ENCODE assay signal across 11 cellular contexts in the genomic region with DNA sequence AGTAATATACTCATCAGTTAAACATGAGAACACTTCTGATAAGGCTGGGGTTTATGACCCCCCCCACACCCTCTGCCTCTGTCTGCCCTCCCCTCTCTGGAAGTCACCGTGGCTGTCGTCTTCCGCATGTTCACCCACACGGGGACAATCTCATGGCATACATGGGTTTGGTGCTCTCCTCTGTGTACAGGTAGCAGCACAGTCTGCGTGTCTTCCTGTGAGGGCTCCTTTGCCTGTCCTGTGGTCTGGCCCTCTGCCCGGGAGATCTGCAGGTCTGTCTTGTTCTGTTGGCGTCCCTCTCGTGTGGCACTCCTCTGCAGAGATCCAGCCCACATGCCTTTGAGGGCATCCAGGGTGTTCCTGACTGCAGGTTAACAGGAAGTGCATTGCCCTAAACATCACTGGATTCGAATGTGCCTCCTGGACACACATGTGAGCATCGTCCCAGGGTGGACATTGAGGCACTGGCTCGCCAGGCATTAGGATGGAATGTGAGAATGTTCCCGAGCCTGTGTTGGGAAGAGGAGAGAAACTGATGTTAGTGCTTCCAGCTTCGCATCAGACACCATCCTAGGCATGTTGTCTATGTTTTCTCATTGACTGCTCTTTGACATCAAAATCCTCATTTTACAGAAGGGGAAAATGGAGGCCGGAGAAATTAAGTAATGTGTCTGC. TPM values are rescaled to one million over a fixed set of nuclear protein-coding genes. Genes with fewer than 3 reads are reported as not detected.
A peak's percentile ranks its signal among the peaks of the same experiment; 100 is the strongest.
DNase-seq lines count a peak whose midpoint lies in the region; ATAC-seq, FAIRE-seq and TF ChIP-seq lines count a peak whose summit lies in the region.
"Had no signal": no experiment of that assay in that cellular context is flagged by ENCODE, and none has a peak within 500 bp of the region (broad histone marks: within the 10 kb centered on the region; RNA-seq: fewer than 3 reads in every experiment).

No MANE protein-coding gene starts in this region.

- peak overlapping the region; percentile 35 for H3K4me3 Mint-ChIP-seq in activated CD4-positive, alpha-beta T cell treated with anti-CD3 and anti-CD28 coated beads for 36 hours

- peak; percentile 43 for DNase-seq in activated CD4-positive, alpha-beta T cell treated with anti-CD3 and anti-CD28 coated beads for 36 hours
- DNase-seq in activated CD4-positive, alpha-beta T cell treated with anti-CD3 and anti-CD28 coated beads for 48 hours, result no peak
- DNase-seq in activated effector memory CD4-positive, alpha-beta T cell treated with Interleukin-2 at 50 U/mL for 16 hours, result peak; percentile 53
- DNase-seq in HepG2 (ENCODE audit: low spot score), result no peak
- no peak for DNase-seq in suprapubic skin (ENCODE audit: low spot score in 2 of 2)
- DNase-seq: NCI-H1417 treated with DMSO at 0.1 percent for 48 hours had no signal

- no peak overlapping the region for H3K9ac ChIP-seq in HepG2 (ENCODE audit: insufficient read depth, low read depth, low read length)

- H3K36me3 ChIP-seq in HepG2 (replicated peaks in 1 of 2; ENCODE audit: control insufficient read depth in 1 of 2, insufficient read depth in 2 of 2, low read length in 2 of 2) (peaks cover 68 to 97% of the 10 kb centered on the region in 2 experiments), suprapubic skin (no peaks in the 10 kb centered on the region)
- H3K36me3 ChIP-seq: neutrophil had no signal

- H3K9me3 ChIP-seq in HepG2 (ENCODE audit: low read length), result no peaks in the 10 kb centered on the region
- H3K9me3 ChIP-seq in suprapubic skin, result no peaks in the 10 kb centered on the region
- H3K9me3 ChIP-seq: neutrophil had no signal

- no peak overlapping the region for H3K27ac ChIP-seq in HepG2 (ENCODE audit: extremely low read length, insufficient read depth, low read length)
- H3K27ac ChIP-seq in suprapubic skin, result peak overlapping the region; percentile 53
- H3K27ac ChIP-seq: neutrophil had no signal

- TF ChIP-seq POLR2A in HepG2 (IDR thresholded peaks at IDR 0.05; ENCODE audit: insufficient read depth in 1 of 2, low read depth in 2 of 2, low read length in 2 of 2) (peak in 1 of 2 experiments; percentile 60; a peak in 2 of 4 replicates), suprapubic skin (IDR thresholded peaks at IDR 0.05) (no peak)

- no TSS peak for BruUV-seq in HepG2 (replicated peaks; lab: Mats Ljungman, UMichigan)

- H3K4me2 ChIP-seq in HepG2 (ENCODE audit: low read depth, low read length), result no peak overlapping the region

- no peaks in the 10 kb centered on the region for H3K36me3 Mint-ChIP-seq in activated CD4-positive, alpha-beta T cell treated with anti-CD3 and anti-CD28 coated beads for 36 hours (ENCODE audit: low read depth)

- peaks cover 98% of the 10 kb centered on the region for H4K20me1 ChIP-seq in HepG2 (ENCODE audit: insufficient read depth, low read length)

- FAIRE-seq in HepG2 (lab: Jason Lieb, UNC), result no peak
- FAIRE-seq: GM12892 had no signal

- no peaks in the 10 kb centered on the region for H3K9me3 Mint-ChIP-seq in activated CD4-positive, alpha-beta T cell treated with anti-CD3 and anti-CD28 coated beads for 36 hours (ENCODE audit: low read depth)

- CTCF ChIA-PET in activated CD4-positive, alpha-beta T cell treated with anti-CD3 and anti-CD28 coated beads for 36 hours (lab: Charles Lee), result interaction anchor here (0.6 to 1.0 kb wide), 2 partner anchors 13 to 158 kb away, joined by 3 to 4 read pairs; no protein-coding TSS in a partner anchor
- CTCF ChIA-PET in HepG2 (lab: Yijun Ruan, JAX; ENCODE audit: low intra/inter-chr PET ratio, low total read pairs), result no interaction called here

- H3K4me3 ChIP-seq in HepG2 (replicated peaks in 1 of 3; ENCODE audit: insufficient read depth in 1 of 3, low read depth in 2 of 3, low read length in 3 of 3) (no peak overlapping the region), suprapubic skin (no peak overlapping the region)

- peaks cover 83% of the 10 kb centered on the region for H3K79me2 ChIP-seq in HepG2 (ENCODE audit: insufficient read depth, low read length)

- ATAC-seq in activated CD4-positive, alpha-beta T cell treated with anti-CD3 and anti-CD28 coated beads for 36 hours, result peak; percentile 57
- ATAC-seq in HepG2, result no peak
- no peak for ATAC-seq in HG03139 (IDR thresholded peaks at IDR 0.05; ENCODE audit: unreplicated experiment)
- no peak for ATAC-seq in HG03521 (IDR thresholded peaks at IDR 0.05; ENCODE audit: unreplicated experiment)
- ATAC-seq in GM21786 (IDR thresholded peaks at IDR 0.05; ENCODE audit: unreplicated experiment), result no peak

- H3K4me1 Mint-ChIP-seq in activated CD4-positive, alpha-beta T cell treated with anti-CD3 and anti-CD28 coated beads for 36 hours, result peaks cover 44% of the 10 kb centered on the region

- peaks cover 71% of the 10 kb centered on the region for H3K4me1 ChIP-seq in HepG2 (ENCODE audit: insufficient read depth, low read length)
- peaks cover 37% of the 10 kb centered on the region for H3K4me1 ChIP-seq in suprapubic skin

- WGBS in HepG2 (ENCODE audit: low lambda C conversion rate), result 96% methylated on average over 14 of the region's 14 CpGs
- WGBS in suprapubic skin, result 53% methylated on average over 12 of the region's 14 CpGs

- TF ChIP-seq RAD21 in HepG2 (CRISPR knock-in tag; IDR thresholded peaks at IDR 0.05), result no peak

- in situ Hi-C loops in HepG2 (cut with HindIII; ENCODE audit: extremely low pct_ligation_motif_present, low pct_unique_long_range_greater_than_20kb), result no loop called here

- no peaks in the 10 kb centered on the region for H3K27me3 ChIP-seq in HepG2 (ENCODE audit: control insufficient read depth in 1 of 2, insufficient read depth in 2 of 2, low read length in 2 of 2)
- no peaks in the 10 kb centered on the region for H3K27me3 ChIP-seq in suprapubic skin
- H3K27me3 ChIP-seq: neutrophil had no signal

- H3K27me3 Mint-ChIP-seq in activated CD4-positive, alpha-beta T cell treated with anti-CD3 and anti-CD28 coated beads for 36 hours, result no peaks in the 10 kb centered on the region

- intact Hi-C loops in activated CD4-positive, alpha-beta T cell treated with anti-CD3 and anti-CD28 coated beads for 36 hours (cut with DNase I, micrococcal nuclease), result loop anchor here in 1 of 2 experiments (1.0 kb wide), 1 partner anchor 14 kb away; no protein-coding TSS in a partner anchor
- intact Hi-C loops in HepG2 (cut with micrococcal nuclease; ENCODE audit: unreplicated experiment), result no loop called here

- H2AFZ ChIP-seq in HepG2 (ENCODE audit: low read length), result no peak overlapping the region

- TF ChIP-seq CTCF in HepG2 (CRISPR knock-in tag; IDR thresholded peaks at IDR 0.05) (no peak), suprapubic skin (IDR thresholded peaks at IDR 0.05) (no peak)

- POLR2A ChIA-PET in activated CD4-positive, alpha-beta T cell treated with anti-CD3 and anti-CD28 coated beads for 36 hours (lab: Charles Lee), result interaction anchor here (0.6 kb wide), 1 partner anchor 239 kb away, joined by 3 read pairs; no protein-coding TSS in a partner anchor
- POLR2A ChIA-PET in HepG2 (lab: Yijun Ruan, JAX), result no interaction called here

- peak overlapping the region; percentile 69 for H3K27ac Mint-ChIP-seq in activated CD4-positive, alpha-beta T cell treated with anti-CD3 and anti-CD28 coated beads for 36 hours

- TF ChIP-seq EP300 in HepG2 (IDR thresholded peaks at IDR 0.05; ENCODE audit: low read depth in 2 of 2, low read length in 2 of 2) (no peak), HepG2 (CRISPR knock-in tag; IDR thresholded peaks at IDR 0.05; ENCODE audit: borderline replicate concordance) (no peak), suprapubic skin (IDR thresholded peaks at IDR 0.05) (no peak)

TF ChIP-seq in HepG2, 621 proteins besides CTCF, POLR2A, EP300 and RAD21 (continues in another document):
- TF ChIP-seq SP140L (CRISPR knock-in tag; IDR thresholded peaks at IDR 0.05; ENCODE audit: borderline replicate concordance) (no peak), ZNF761 (CRISPR knock-in tag; conservative IDR thresholded peaks at IDR 0.05) (no peak)
- TF ChIP-seq, protein P1, sequence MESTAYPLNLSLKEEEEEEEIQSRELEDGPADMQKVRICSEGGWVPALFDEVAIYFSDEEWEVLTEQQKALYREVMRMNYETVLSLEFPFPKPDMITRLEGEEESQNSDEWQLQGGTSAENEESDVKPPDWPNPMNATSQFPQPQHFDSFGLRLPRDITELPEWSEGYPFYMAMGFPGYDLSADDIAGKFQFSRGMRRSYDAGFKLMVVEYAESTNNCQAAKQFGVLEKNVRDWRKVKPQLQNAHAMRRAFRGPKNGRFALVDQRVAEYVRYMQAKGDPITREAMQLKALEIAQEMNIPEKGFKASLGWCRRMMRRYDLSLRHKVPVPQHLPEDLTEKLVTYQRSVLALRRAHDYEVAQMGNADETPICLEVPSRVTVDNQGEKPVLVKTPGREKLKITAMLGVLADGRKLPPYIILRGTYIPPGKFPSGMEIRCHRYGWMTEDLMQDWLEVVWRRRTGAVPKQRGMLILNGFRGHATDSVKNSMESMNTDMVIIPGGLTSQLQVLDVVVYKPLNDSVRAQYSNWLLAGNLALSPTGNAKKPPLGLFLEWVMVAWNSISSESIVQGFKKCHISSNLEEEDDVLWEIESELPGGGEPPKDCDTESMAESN (CRISPR knock-in tag; conservative IDR thresholded peaks at IDR 0.05), result no peak

RNA-seq across cellular contexts. Expression of a gene that starts 54.5 kb away (rescaled TPM):
- total RNA-seq in activated CD4-positive, alpha-beta T cell treated with anti-CD3 and anti-CD28 coated beads for 36 hours, result 1 to 10 TPM; 1.8 to 3.1 TPM
- 59.0 and 70.4 TPM in 2 replicates for total RNA-seq in HepG2 (2016; rRNA removed; fragmentation: Illumina TruSeq; extraction: Trizol)
- total RNA-seq in HepG2 (2016; cell fraction: cytosol; rRNA removed; fragmentation: Illumina TruSeq; extraction: Trizol; ENCODE audit: low read depth), result 19.9 and 25.5 TPM in 2 replicates
- total RNA-seq in HepG2 (2016; cell fraction: insoluble cytoplasmic fraction; rRNA removed; fragmentation: Illumina TruSeq; extraction: Trizol), result 50.0 and 70.7 TPM in 2 replicates
- 136 and 148 TPM in 2 replicates for total RNA-seq in HepG2 (2016; cell fraction: membrane; rRNA removed; fragmentation: Illumina TruSeq; extraction: Trizol)
- 61.9 and 70.6 TPM in 2 replicates for total RNA-seq in HepG2 (2016; cell fraction: nucleus; rRNA removed; fragmentation: Illumina TruSeq; extraction: Trizol)
- 86.1 and 121 TPM in 2 replicates for polyA plus RNA-seq in HepG2 (2011; rRNA removed)
- 22.3 and 49.7 TPM in 2 replicates for polyA plus RNA-seq in HepG2 (2011; cell fraction: cytosol; rRNA removed)
- polyA plus RNA-seq in HepG2 (2011; cell fraction: nucleus; rRNA removed), result 150 and 275 TPM in 2 replicates
- 58.7 and 76.3 TPM in 2 replicates for polyA plus RNA-seq in HepG2 (2012)
- polyA plus RNA-seq in HepG2 (2016; cell fraction: cytosol; fragmentation: Illumina TruSeq; extraction: Trizol; ENCODE audit: low read depth), result 106 and 127 TPM in 2 replicates
- 95.8 and 124 TPM in 2 replicates for polyA plus RNA-seq in HepG2 (2016; cell fraction: insoluble cytoplasmic fraction; fragmentation: Illumina TruSeq; extraction: Trizol; ENCODE audit: low read depth)
- 156 and 170 TPM in 2 replicates for polyA plus RNA-seq in HepG2 (2016; cell fraction: membrane; fragmentation: Illumina TruSeq; extraction: Trizol; ENCODE audit: low read depth)
- polyA plus RNA-seq in HepG2 (2016; cell fraction: nucleus; fragmentation: Illumina TruSeq; extraction: Trizol; ENCODE audit: insufficient read depth, low read depth), result 155 and 169 TPM in 2 replicates
- polyA minus RNA-seq in HepG2 (2011; rRNA and poly(A)+ RNA removed; ENCODE audit: low replicate concordance), result 0.02 and 110 TPM in 2 replicates
- polyA minus RNA-seq in HepG2 (2011; cell fraction: cytosol; rRNA and poly(A)+ RNA removed), result 14.3 and 28.8 TPM in 2 replicates
- 43.1 and 57.6 TPM in 2 replicates for polyA minus RNA-seq in HepG2 (2011; cell fraction: nucleus; rRNA and poly(A)+ RNA removed)
- 1 to 10 TPM; 1.8 to 9.1 (median 2.6) TPM for total RNA-seq in suprapubic skin

Comparison
In these comparisons a context has a peak if more than half of its experiments do, and no peak if none do; other contexts are left out.
1. DNase-seq: peak in activated CD4-positive, alpha-beta T cell treated with anti-CD3 and anti-CD28 coated beads for 36 hours (single experiment) and activated effector memory CD4-positive, alpha-beta T cell treated with Interleukin-2 at 50 U/mL for 16 hours (single experiment); none in activated CD4-positive, alpha-beta T cell treated with anti-CD3 and anti-CD28 coated beads for 48 hours (single experiment), HepG2 (single experiment) and suprapubic skin (0 of 2).